Comparison of ENCODE assay signal across 29 cellular contexts in the genomic region with DNA sequence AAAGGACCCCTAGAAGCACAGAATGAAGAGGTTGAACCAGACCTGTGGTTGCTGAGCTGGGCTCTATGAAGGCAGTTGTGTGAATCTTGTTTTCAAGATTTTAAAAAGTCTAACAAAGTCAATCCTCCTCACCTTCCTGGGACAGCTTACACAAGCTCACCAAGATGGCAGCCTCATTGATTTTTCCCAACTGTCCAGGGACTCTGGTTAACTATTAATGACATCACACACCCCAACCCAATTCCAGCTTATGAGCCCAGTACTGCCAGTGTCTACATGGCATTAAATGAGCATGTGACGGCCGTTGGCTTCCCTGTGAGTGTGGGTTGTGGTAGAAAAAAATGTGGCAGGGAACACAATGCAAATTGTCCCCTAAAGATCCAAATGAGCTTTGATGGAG.
"Had no signal": no experiment of that assay in that cellular context is flagged by ENCODE, and none has a peak within 500 bp of the region (broad histone marks: within the 10 kb centered on the region; RNA-seq: fewer than 3 reads in every experiment).

No MANE protein-coding gene starts in this region.

- H3K36me3 Mint-ChIP-seq: activated CD4-positive, alpha-beta memory T cell treated with anti-CD3 and anti-CD28 coated beads for 36 hours; activated naive CD4-positive, alpha-beta T cell treated with anti-CD3 and anti-CD28 coated beads, Interleukin-2, amount 10 ng/mL, durations not matched to agents 7 days and 5 days; activated naive CD8-positive, alpha-beta T cell had no signal

- H3K27ac Mint-ChIP-seq: activated B cell treated with CpG ODN at 0.5 μM for 24 hours; activated CD4-positive, alpha-beta memory T cell treated with anti-CD3 and anti-CD28 coated beads for 36 hours; activated naive CD4-positive, alpha-beta T cell treated with anti-CD3 and anti-CD28 coated beads, Interleukin-2, amount 10 ng/mL, durations not matched to agents 7 days and 5 days; activated naive CD8-positive, alpha-beta T cell; activated T-cell treated with anti-CD3 and anti-CD28 coated beads, Interleukin-2, amount 50 U/mL, for 72 hours had no signal

- DNase-seq: activated B cell treated with CpG ODN at 0.5 μM for 24 hours; activated CD4-positive, alpha-beta T cell treated with anti-CD3 and anti-CD28 coated beads for 4 hours; activated CD4-positive, alpha-beta T cell treated with anti-CD3 and anti-CD28 coated beads, Interleukin-2, amount 50 U/mL, for 1 hour; activated CD4-positive, CD25-positive, alpha-beta regulatory T cell treated with anti-CD3 and anti-CD28 coated beads, Interleukin-2, amount 50 U/mL, for 72 hours; activated CD8-positive, alpha-beta memory T cell treated with anti-CD3 and anti-CD28 coated beads, Interleukin-2, amount 50 U/mL, for 4 hours; activated effector memory CD4-positive, alpha-beta T cell treated with Interleukin-2 at 50 U/mL for 16 hours; activated naive CD4-positive, alpha-beta T cell treated with anti-CD3 and anti-CD28 coated beads, Interleukin-2, amount 10 ng/mL, durations not matched to agents 7 days and 5 days; activated T-cell treated with anti-CD3 and anti-CD28 coated beads for 4 hours; body of pancreas; KG1; MM.1S; NCI-H1092; NCI-H1436 treated with DMSO at 0.1 percent for 48 hours; NCI-H1694 treated with DMSO at 0.1 percent for 48 hours; NCI-H2029; NCI-H345; NCI-H524 treated with DMSO at 0.1 percent for 48 hours; SHP77; SJCRH30; T-helper 2 cell; T-helper 9 cell had no signal

- H3K27ac ChIP-seq: body of pancreas, breast epithelium, SJCRH30, SK-N-MC, VCaP had no signal

- ATAC-seq: body of pancreas, Panc1 had no signal

- H3K27me3 ChIP-seq: body of pancreas, breast epithelium, SJCRH30 had no signal

- H3K4me3 ChIP-seq: body of pancreas, breast epithelium, SJCRH30, SK-N-MC had no signal

- H3K9me3 ChIP-seq: body of pancreas, SJCRH30 had no signal

- H3K4me1 ChIP-seq: body of pancreas, breast epithelium, SJCRH30 had no signal

- FAIRE-seq: astrocyte had no signal

- H3K36me3 ChIP-seq: breast epithelium, SJCRH30 had no signal

- H3K9me3 Mint-ChIP-seq: activated naive CD4-positive, alpha-beta T cell treated with anti-CD3 and anti-CD28 coated beads, Interleukin-2, amount 10 ng/mL, durations not matched to agents 7 days and 5 days had no signal

- H3K4me3 Mint-ChIP-seq: activated B cell treated with CpG ODN at 0.5 μM for 24 hours; activated CD4-positive, alpha-beta memory T cell treated with anti-CD3 and anti-CD28 coated beads for 36 hours; activated naive CD4-positive, alpha-beta T cell treated with anti-CD3 and anti-CD28 coated beads, Interleukin-2, amount 10 ng/mL, durations not matched to agents 7 days and 5 days; activated naive CD8-positive, alpha-beta T cell; activated T-cell treated with anti-CD3 and anti-CD28 coated beads, Interleukin-2, amount 50 U/mL, for 72 hours had no signal

- H3K4me1 Mint-ChIP-seq: activated B cell treated with CpG ODN at 0.5 μM for 24 hours; activated naive CD4-positive, alpha-beta T cell treated with anti-CD3 and anti-CD28 coated beads, Interleukin-2, amount 10 ng/mL, durations not matched to agents 7 days and 5 days had no signal
